Comparison of ENCODE assay signal across 27 cellular contexts in the genomic region with DNA sequence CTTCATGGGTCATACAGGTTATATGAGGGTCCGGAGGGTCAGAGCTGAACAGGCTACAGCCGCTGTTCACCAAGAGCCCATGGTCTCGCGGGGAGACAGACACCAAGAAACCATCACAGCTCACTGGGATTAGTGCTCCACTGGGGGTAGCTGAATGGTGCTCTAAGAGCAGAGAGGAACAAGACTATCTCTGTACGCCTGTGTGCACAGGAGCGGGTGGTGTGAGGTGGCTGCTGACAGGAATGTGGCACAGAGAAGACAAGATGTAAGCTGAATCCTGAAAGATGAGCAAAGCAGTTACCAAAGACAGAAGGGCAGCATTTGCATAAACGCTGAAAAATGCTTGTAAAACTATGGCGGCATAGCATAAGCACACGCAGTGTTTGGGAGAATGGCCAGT.
"Had no signal": no experiment of that assay in that cellular context is flagged by ENCODE, and none has a peak within 500 bp of the region (broad histone marks: within the 10 kb centered on the region; RNA-seq: fewer than 3 reads in every experiment).

No MANE protein-coding gene starts in this region.

- H3K27me3 Mint-ChIP-seq: activated CD4-positive, alpha-beta T cell treated with anti-CD3 and anti-CD28 coated beads for 36 hours; activated CD4-positive, alpha-beta T cell treated with anti-CD3 and anti-CD28 coated beads, Interleukin-2, amount 10 ng/mL, durations not matched to agents 7 days and 5 days; activated naive CD8-positive, alpha-beta T cell; activated naive CD8-positive, alpha-beta T cell treated with anti-CD3 and anti-CD28 coated beads, Interleukin-2, amount 50 U/mL, for 24 hours; brain had no signal

- ATAC-seq: activated CD4-positive, alpha-beta T cell treated with anti-CD3 and anti-CD28 coated beads for 36 hours; activated naive CD8-positive, alpha-beta T cell treated with anti-CD3 and anti-CD28 coated beads, Interleukin-2, amount 50 U/mL, for 24 hours; activated T-cell treated with anti-CD3 and anti-CD28 coated beads, Interleukin-2, amount 50 U/mL, for 4 hours; Panc1 had no signal

- H3K9me3 Mint-ChIP-seq: activated CD4-positive, alpha-beta T cell treated with anti-CD3 and anti-CD28 coated beads, Interleukin-2, amount 10 ng/mL, durations not matched to agents 7 days and 5 days; activated naive CD4-positive, alpha-beta T cell treated with anti-CD3 and anti-CD28 coated beads for 36 hours; activated T-cell treated with anti-CD3 and anti-CD28 coated beads, Interleukin-2, amount 50 U/mL, for 4 hours; activated T-helper 1 cell treated with anti-CD3 and anti-CD28 coated beads, Interleukin-12 subunit alpha, Interleukin-12 subunit beta, Interleukin-2, Interleukin-4 antibody, amounts not matched to agents 30 ng/mL and 10 ng/mL and 1 ng/mL, durations not matched to agents 14 hours and 24 hours and 36 hours had no signal

- DNase-seq: activated CD4-positive, alpha-beta T cell treated with anti-CD3 and anti-CD28 coated beads for 36 hours; activated CD4-positive, alpha-beta T cell treated with anti-CD3 and anti-CD28 coated beads, Interleukin-2, amount 10 ng/mL, durations not matched to agents 7 days and 5 days; activated CD4-positive, alpha-beta T cell treated with anti-CD3 and anti-CD28 coated beads, Interleukin-2, amount 50 U/mL, for 48 hours; activated CD8-positive, alpha-beta memory T cell treated with anti-CD3 and anti-CD28 coated beads, Interleukin-2, amount 50 U/mL, for 4 hours; activated gamma-delta T cell treated with Interleukin-2 at 50 U/mL for 16 hours; activated naive CD4-positive, alpha-beta T cell treated with anti-CD3 and anti-CD28 coated beads for 36 hours; activated naive CD8-positive, alpha-beta T cell treated with anti-CD3 and anti-CD28 coated beads, Interleukin-2, amount 50 U/mL, for 24 hours; activated T-cell treated with anti-CD3 and anti-CD28 coated beads for 4 hours; activated T-cell treated with anti-CD3 and anti-CD28 coated beads, Interleukin-2, amount 50 U/mL, for 4 hours; KG1; MM.1S; NCI-H1092 treated with DMSO at 0.1 percent for 48 hours; NCI-H1417; NCI-H146; NCI-H187; NCI-H2029 treated with DMSO at 0.1 percent for 48 hours; NCI-H2107; NCI-H2171; NCI-H510A; SIG-M5; SW 1271; T-helper 1 cell had no signal

- H3K4me3 Mint-ChIP-seq: activated CD4-positive, alpha-beta T cell treated with anti-CD3 and anti-CD28 coated beads for 36 hours; activated CD4-positive, alpha-beta T cell treated with anti-CD3 and anti-CD28 coated beads, Interleukin-2, amount 10 ng/mL, durations not matched to agents 7 days and 5 days; activated naive CD4-positive, alpha-beta T cell treated with anti-CD3 and anti-CD28 coated beads for 36 hours; activated naive CD8-positive, alpha-beta T cell; activated naive CD8-positive, alpha-beta T cell treated with anti-CD3 and anti-CD28 coated beads, Interleukin-2, amount 50 U/mL, for 24 hours; activated T-cell treated with anti-CD3 and anti-CD28 coated beads, Interleukin-2, amount 50 U/mL, for 4 hours; activated T-helper 1 cell treated with anti-CD3 and anti-CD28 coated beads, Interleukin-12 subunit alpha, Interleukin-12 subunit beta, Interleukin-2, Interleukin-4 antibody, amounts not matched to agents 30 ng/mL and 10 ng/mL and 1 ng/mL, durations not matched to agents 14 hours and 24 hours and 36 hours; brain had no signal

- H3K27ac Mint-ChIP-seq: activated CD4-positive, alpha-beta T cell treated with anti-CD3 and anti-CD28 coated beads for 36 hours; activated CD4-positive, alpha-beta T cell treated with anti-CD3 and anti-CD28 coated beads, Interleukin-2, amount 10 ng/mL, durations not matched to agents 7 days and 5 days; activated naive CD4-positive, alpha-beta T cell treated with anti-CD3 and anti-CD28 coated beads for 36 hours; activated naive CD8-positive, alpha-beta T cell; activated naive CD8-positive, alpha-beta T cell treated with anti-CD3 and anti-CD28 coated beads, Interleukin-2, amount 50 U/mL, for 24 hours; activated T-helper 1 cell treated with anti-CD3 and anti-CD28 coated beads, Interleukin-12 subunit alpha, Interleukin-12 subunit beta, Interleukin-2, Interleukin-4 antibody, amounts not matched to agents 30 ng/mL and 10 ng/mL and 1 ng/mL, durations not matched to agents 14 hours and 24 hours and 36 hours had no signal

- FAIRE-seq: TTC549 had no signal

- H3K4me1 Mint-ChIP-seq: activated CD4-positive, alpha-beta T cell treated with anti-CD3 and anti-CD28 coated beads, Interleukin-2, amount 10 ng/mL, durations not matched to agents 7 days and 5 days had no signal
